Comparison of ENCODE assay signal across 14 cellular contexts in the genomic region with DNA sequence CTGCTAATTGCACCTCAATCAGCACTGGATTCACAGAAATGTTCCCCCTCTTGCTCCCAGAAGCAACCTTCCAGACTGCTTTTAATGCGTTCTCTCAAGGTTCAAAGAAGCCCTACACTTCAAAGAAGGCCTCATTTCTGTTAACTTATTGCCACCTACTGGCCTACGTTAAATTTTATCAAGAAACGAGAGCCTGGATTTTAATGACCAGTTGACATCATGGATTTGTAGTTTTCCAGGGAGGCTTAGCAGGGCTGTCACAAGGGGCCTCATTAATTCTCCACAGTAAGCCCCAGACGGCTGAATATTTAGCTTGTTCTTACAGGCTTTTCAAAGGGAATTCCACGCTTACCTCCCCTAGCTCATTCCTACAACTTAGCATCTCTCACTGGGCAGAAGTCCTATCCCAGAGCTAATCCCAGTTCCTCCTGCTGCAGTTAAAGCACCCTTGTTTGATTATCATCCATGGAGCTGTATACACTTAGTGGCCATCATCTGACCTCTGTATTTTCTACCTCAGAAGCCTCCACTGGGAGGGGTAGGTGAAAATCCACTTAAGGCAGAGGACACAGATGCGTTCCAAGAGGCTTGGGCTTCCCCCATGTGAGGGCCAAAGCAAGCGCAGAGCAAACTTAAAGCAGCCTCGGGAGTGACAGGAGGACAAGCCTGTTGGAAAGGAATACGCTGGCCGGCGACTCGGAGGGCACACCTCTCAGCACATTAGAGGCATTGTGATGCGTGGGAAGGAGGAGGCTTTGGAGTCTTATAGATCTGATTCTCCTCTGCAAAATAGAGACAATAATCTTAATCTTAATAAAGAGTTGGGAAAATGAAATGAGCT. TPM values are rescaled to one million over a fixed set of nuclear protein-coding genes. Genes with fewer than 3 reads are reported as not detected.
DNase-seq lines count a peak whose midpoint lies in the region; ATAC-seq, FAIRE-seq and TF ChIP-seq lines count a peak whose summit lies in the region.
"Had no signal": no experiment of that assay in that cellular context is flagged by ENCODE, and none has a peak within 500 bp of the region (broad histone marks: within the 10 kb centered on the region; RNA-seq: fewer than 3 reads in every experiment).

No MANE protein-coding gene starts in this region.

- H3K4me3 ChIP-seq in endothelial cell of umbilical vein (replicated peaks in 1 of 3; ENCODE audit: insufficient read depth in 1 of 3, low read depth in 1 of 3, low read length in 3 of 3) (no peak overlapping the region), prostate gland (no peak overlapping the region)
- H3K4me3 ChIP-seq: SK-N-MC had no signal

- 41% methylated on average over 13 of the region's 13 CpGs for WGBS in prostate gland

- no peak for ATAC-seq in HG02610 (IDR thresholded peaks at IDR 0.05; ENCODE audit: unreplicated experiment)

- H3K27ac ChIP-seq in endothelial cell of umbilical vein (ENCODE audit: insufficient read depth, low read depth, low read length) (no peak overlapping the region), prostate gland (no peak overlapping the region)
- H3K27ac ChIP-seq: SK-N-MC had no signal

- intact Hi-C loops in endothelial cell of umbilical vein (cut with micrococcal nuclease) (loop anchor here (2.0 kb wide), 1 partner anchor 245 kb away; no protein-coding TSS in a partner anchor), prostate gland (cut with DNase I) (no loop called here)

- dilution Hi-C loops in endothelial cell of umbilical vein (cut with MboI; ENCODE audit: extremely low pct_ligation_motif_present, low sequenced_read_pairs) = no loop called here

- H3K4me1 ChIP-seq in endothelial cell of umbilical vein (ENCODE audit: control insufficient read depth, extremely low read depth, insufficient read depth, low read length) (no peaks in the 10 kb centered on the region), prostate gland (replicated peaks) (no peaks in the 10 kb centered on the region)

- no peaks in the 10 kb centered on the region for H3K27me3 ChIP-seq in endothelial cell of umbilical vein (ENCODE audit: control insufficient read depth in 2 of 2, insufficient read depth in 2 of 2, low read length in 2 of 2)
- no peaks in the 10 kb centered on the region for H3K27me3 ChIP-seq in prostate gland (replicated peaks; ENCODE audit: insufficient read depth)

- H3K36me3 ChIP-seq in endothelial cell of umbilical vein (ENCODE audit: control insufficient read depth in 2 of 2, extremely low read depth in 1 of 2, insufficient read depth in 2 of 2, low read length in 2 of 2) (no peaks in the 10 kb centered on the region), prostate gland (no peaks in the 10 kb centered on the region)

- no TSS peak for BruUV-seq in endothelial cell of umbilical vein (replicated peaks; lab: Mats Ljungman, UMichigan)

- TF ChIP-seq CTCF in endothelial cell of umbilical vein (IDR thresholded peaks at IDR 0.05; ENCODE audit: extremely low read depth in 1 of 2, insufficient read depth in 1 of 2, low read depth in 1 of 2, low read length in 2 of 2) = no peak
- TF ChIP-seq CTCF in prostate gland (IDR thresholded peaks at IDR 0.05) = peak in 3 of 4 experiments; percentile 20 to 40 (median 23)

- no peak overlapping the region for H3K9ac ChIP-seq in endothelial cell of umbilical vein (replicated peaks; ENCODE audit: extremely low read depth, insufficient read depth, low read length)

- peak; percentile 12 for FAIRE-seq in endothelial cell of umbilical vein (lab: Jason Lieb, UNC)
- FAIRE-seq: GM18507 had no signal

- TF ChIP-seq POLR2A in endothelial cell of umbilical vein (IDR thresholded peaks at IDR 0.05; ENCODE audit: low read depth, low read length) = no peak
- no peak for TF ChIP-seq POLR2A in prostate gland (IDR thresholded peaks at IDR 0.05)

- CTCF ChIA-PET in endothelial cell of umbilical vein (lab: Charles Lee) = no interaction called here

- no peak overlapping the region for H3K4me2 ChIP-seq in endothelial cell of umbilical vein (ENCODE audit: insufficient read depth, low read length)

- POLR2A ChIA-PET in endothelial cell of umbilical vein (lab: Charles Lee) = no interaction called here

- no peaks in the 10 kb centered on the region for H3K79me2 ChIP-seq in endothelial cell of umbilical vein (ENCODE audit: control insufficient read depth, insufficient read depth, low read length)

- no peaks in the 10 kb centered on the region for H3K9me3 ChIP-seq in endothelial cell of umbilical vein (replicated peaks; ENCODE audit: control insufficient read depth, insufficient read depth, low read length)
- no peaks in the 10 kb centered on the region for H3K9me3 ChIP-seq in prostate gland

- DNase-seq in NCI-H1105 treated with DMSO at 0.1 percent for 48 hours (lab: John Stamatoyannopoulos, UW) = peak; percentile 38
- DNase-seq in NCI-H1105 (lab: John Stamatoyannopoulos, UW) = no peak
- peak; percentile 14 for DNase-seq in NCI-H748 treated with DMSO at 0.1 percent for 48 hours (lab: John Stamatoyannopoulos, UW)
- no peak for DNase-seq in endothelial cell of umbilical vein (ENCODE audit: low read depth, low spot score)
- no peak for DNase-seq in prostate gland (ENCODE audit: low spot score)
- no peak for DNase-seq in inferior parietal cortex (ENCODE audit: extremely low spot score)
- DNase-seq in epidermal melanocyte (ENCODE audit: insufficient read length, low spot score) = no peak
- DNase-seq: activated naive CD4-positive, alpha-beta T cell; head of caudate nucleus; stimulated activated CD4-positive, alpha-beta T cell treated with anti-CD3 and anti-CD28 coated beads, Interleukin-15, amount 100 ng/mL, for 24 hours had no signal

- no peaks in the 10 kb centered on the region for H3K9me1 ChIP-seq in endothelial cell of umbilical vein (replicated peaks; ENCODE audit: control insufficient read depth, extremely low read depth, insufficient read depth, low read length)

- H2AFZ ChIP-seq in endothelial cell of umbilical vein (ENCODE audit: low read depth, low read length) = no peak overlapping the region

- no peaks in the 10 kb centered on the region for H4K20me1 ChIP-seq in endothelial cell of umbilical vein (replicated peaks; ENCODE audit: control insufficient read depth, extremely low read depth, insufficient read depth, low read length)

TF ChIP-seq in endothelial cell of umbilical vein, 7 proteins besides CTCF, POLR2A, EP300 and RAD21:
- TF ChIP-seq FOS (IDR thresholded peaks at IDR 0.05; ENCODE audit: borderline replicate concordance, insufficient read depth, low read length) (no peak), MYC (IDR thresholded peaks at IDR 0.05; ENCODE audit: low read depth, low read length) (no peak), GATA2 (IDR thresholded peaks at IDR 0.05; ENCODE audit: insufficient read depth, insufficient read length, low read depth, low read length) (no peak), EZH2 (IDR thresholded peaks at IDR 0.05; ENCODE audit: borderline replicate concordance, low read depth, low read length, severe bottlenecking) (no peak), JUN (IDR thresholded peaks at IDR 0.05; ENCODE audit: borderline replicate concordance, insufficient read depth, insufficient read length, low read depth) (no peak), POLR2AphosphoS5 (IDR thresholded peaks at IDR 0.05; ENCODE audit: insufficient read depth, low read depth, low read length) (no peak)
- TF ChIP-seq, protein P1, sequence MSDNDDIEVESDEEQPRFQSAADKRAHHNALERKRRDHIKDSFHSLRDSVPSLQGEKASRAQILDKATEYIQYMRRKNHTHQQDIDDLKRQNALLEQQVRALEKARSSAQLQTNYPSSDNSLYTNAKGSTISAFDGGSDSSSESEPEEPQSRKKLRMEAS (IDR thresholded peaks at IDR 0.05; ENCODE audit: insufficient read depth, insufficient read length) = no peak

RNA-seq across cellular contexts. Expression of a gene that starts 32.2 kb away (rescaled TPM):
- total RNA-seq in endothelial cell of umbilical vein = 2.3 and 3.7 TPM in 2 replicates
- 2.4 and 3.2 TPM in 2 replicates for polyA plus RNA-seq in endothelial cell of umbilical vein
- polyA plus RNA-seq in endothelial cell of umbilical vein (2011; cell fraction: cytosol; rRNA removed) = 1.1 and 1.9 TPM in 2 replicates
- polyA plus RNA-seq in endothelial cell of umbilical vein (2011; cell fraction: nucleus; rRNA removed) = 2.1 and 2.9 TPM in 2 replicates
- 0.41 TPM in 1 of 2 replicates, not detected in the other for polyA plus RNA-seq in endothelial cell of umbilical vein (2012)
- 2.0 and 3.0 TPM in 2 replicates for polyA minus RNA-seq in endothelial cell of umbilical vein
- polyA minus RNA-seq in endothelial cell of umbilical vein (2011; cell fraction: cytosol; rRNA and poly(A)+ RNA removed) = not detected
- polyA minus RNA-seq in endothelial cell of umbilical vein (2011; cell fraction: nucleus; rRNA and poly(A)+ RNA removed) = 2.1 and 2.7 TPM in 2 replicates
- total RNA-seq in prostate gland = 10 to 100 TPM; 34.7 TPM

RNA-seq across cellular contexts. Expression of a gene that starts 50.0 kb away (rescaled TPM):
- not detected in 2 replicates for total RNA-seq in endothelial cell of umbilical vein
- polyA plus RNA-seq in endothelial cell of umbilical vein = not detected in 2 replicates
- not detected in 2 replicates for polyA plus RNA-seq in endothelial cell of umbilical vein (2011; cell fraction: cytosol; rRNA removed)
- polyA plus RNA-seq in endothelial cell of umbilical vein (2011; cell fraction: nucleus; rRNA removed) = not detected in 2 replicates
- polyA plus RNA-seq in endothelial cell of umbilical vein (2012) = not detected in 2 replicates
- polyA minus RNA-seq in endothelial cell of umbilical vein = not detected in 2 replicates
- polyA minus RNA-seq in endothelial cell of umbilical vein (2011; cell fraction: cytosol; rRNA and poly(A)+ RNA removed) = not detected
- polyA minus RNA-seq in endothelial cell of umbilical vein (2011; cell fraction: nucleus; rRNA and poly(A)+ RNA removed) = not detected in 2 replicates
- not detected for total RNA-seq in prostate gland
- total RNA-seq: urinary bladder had no signal

Comparison
In these comparisons a context has a peak if more than half of its experiments do, and no peak if none do; other contexts are left out.
1. DNase-seq: peak in NCI-H1105 treated with DMSO at 0.1 percent for 48 hours (single experiment) and NCI-H748 treated with DMSO at 0.1 percent for 48 hours (single experiment); none in NCI-H1105 (single experiment), endothelial cell of umbilical vein (single experiment), prostate gland (single experiment), inferior parietal cortex (single experiment) and epidermal melanocyte (single experiment).
2. CTCF ChIP-seq: peak in prostate gland (3 of 4); none in endothelial cell of umbilical vein (0 of 2).